In the genomic region with DNA sequence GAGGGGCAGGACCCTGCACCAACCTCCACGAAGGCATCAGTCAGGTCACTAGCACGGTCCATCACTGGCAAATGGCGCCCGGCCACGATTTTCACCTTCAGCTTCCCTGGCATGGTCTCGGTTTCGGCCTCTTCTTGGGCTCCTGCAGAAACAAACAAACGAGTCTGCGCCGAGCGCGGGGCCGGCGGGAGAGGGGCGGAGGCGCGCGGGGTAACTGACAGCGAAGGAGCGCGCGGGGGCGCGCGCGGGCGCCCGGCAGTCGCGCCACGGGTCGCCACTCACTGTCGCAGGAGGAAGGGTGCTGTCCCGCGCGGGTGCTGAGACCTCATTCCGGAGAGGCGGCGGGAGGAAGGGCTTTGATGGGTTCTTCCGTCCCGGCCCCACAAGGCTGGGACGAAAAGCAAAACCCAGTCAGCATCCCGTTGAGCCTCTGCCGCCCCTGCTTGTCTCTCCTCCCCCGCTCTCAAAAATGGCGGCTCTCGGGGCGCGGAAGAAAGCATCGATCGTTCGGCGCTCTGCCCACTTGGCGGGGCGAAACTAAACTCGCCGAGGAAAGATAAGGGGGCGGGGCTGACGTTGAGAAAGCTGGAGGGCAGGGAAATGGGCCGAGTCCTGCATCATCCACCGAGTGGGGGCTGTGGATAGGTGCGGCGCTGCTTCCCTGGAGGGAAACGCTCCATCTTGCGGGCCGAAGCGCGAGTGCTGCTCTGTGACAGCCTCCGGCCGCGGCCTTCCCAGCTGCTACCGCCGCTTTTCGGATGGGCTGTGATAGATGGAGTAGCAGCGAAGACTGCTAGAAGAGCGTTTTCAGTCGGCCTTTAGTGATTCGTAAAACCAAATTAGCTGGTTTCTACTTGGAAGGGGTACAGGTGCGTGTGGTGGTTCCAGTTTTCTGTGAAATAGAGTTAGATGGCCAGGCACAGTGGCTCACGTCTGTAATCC, we compare ENCODE assay signal across 1 cellular context.
A peak's percentile ranks its signal among the peaks of the same experiment; 100 is the strongest.
TF ChIP-seq lines count a peak whose summit lies in the region.

A gene with protein sequence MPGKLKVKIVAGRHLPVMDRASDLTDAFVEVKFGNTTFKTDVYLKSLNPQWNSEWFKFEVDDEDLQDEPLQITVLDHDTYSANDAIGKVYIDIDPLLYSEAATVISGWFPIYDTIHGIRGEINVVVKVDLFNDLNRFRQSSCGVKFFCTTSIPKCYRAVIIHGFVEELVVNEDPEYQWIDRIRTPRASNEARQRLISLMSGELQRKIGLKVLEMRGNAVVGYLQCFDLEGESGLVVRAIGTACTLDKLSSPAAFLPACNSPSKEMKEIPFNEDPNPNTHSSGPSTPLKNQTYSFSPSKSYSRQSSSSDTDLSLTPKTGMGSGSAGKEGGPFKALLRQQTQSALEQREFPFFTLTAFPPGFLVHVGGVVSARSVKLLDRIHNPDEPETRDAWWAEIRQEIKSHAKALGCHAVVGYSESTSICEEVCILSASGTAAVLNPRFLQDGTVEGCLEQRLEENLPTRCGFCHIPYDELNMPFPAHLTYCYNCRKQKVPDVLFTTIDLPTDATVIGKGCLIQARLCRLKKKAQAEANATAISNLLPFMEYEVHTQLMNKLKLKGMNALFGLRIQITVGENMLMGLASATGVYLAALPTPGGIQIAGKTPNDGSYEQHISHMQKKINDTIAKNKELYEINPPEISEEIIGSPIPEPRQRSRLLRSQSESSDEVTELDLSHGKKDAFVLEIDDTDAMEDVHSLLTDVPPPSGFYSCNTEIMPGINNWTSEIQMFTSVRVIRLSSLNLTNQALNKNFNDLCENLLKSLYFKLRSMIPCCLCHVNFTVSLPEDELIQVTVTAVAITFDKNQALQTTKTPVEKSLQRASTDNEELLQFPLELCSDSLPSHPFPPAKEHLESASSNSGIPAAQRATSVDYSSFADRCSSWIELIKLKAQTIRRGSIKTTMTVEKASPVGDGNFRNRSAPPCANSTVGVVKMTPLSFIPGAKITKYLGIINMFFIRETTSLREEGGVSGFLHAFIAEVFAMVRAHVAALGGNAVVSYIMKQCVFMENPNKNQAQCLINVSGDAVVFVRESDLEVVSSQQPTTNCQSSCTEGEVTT (minus strand): TSS at position 505 of the 942 bp plus-strand sequence. CDS start 392 bp downstream, at position 113.

TF ChIP-seq in HCT116, 20 proteins besides CTCF, POLR2A, EP300 and RAD21 (continued from another document):
- TF ChIP-seq, protein P1, sequence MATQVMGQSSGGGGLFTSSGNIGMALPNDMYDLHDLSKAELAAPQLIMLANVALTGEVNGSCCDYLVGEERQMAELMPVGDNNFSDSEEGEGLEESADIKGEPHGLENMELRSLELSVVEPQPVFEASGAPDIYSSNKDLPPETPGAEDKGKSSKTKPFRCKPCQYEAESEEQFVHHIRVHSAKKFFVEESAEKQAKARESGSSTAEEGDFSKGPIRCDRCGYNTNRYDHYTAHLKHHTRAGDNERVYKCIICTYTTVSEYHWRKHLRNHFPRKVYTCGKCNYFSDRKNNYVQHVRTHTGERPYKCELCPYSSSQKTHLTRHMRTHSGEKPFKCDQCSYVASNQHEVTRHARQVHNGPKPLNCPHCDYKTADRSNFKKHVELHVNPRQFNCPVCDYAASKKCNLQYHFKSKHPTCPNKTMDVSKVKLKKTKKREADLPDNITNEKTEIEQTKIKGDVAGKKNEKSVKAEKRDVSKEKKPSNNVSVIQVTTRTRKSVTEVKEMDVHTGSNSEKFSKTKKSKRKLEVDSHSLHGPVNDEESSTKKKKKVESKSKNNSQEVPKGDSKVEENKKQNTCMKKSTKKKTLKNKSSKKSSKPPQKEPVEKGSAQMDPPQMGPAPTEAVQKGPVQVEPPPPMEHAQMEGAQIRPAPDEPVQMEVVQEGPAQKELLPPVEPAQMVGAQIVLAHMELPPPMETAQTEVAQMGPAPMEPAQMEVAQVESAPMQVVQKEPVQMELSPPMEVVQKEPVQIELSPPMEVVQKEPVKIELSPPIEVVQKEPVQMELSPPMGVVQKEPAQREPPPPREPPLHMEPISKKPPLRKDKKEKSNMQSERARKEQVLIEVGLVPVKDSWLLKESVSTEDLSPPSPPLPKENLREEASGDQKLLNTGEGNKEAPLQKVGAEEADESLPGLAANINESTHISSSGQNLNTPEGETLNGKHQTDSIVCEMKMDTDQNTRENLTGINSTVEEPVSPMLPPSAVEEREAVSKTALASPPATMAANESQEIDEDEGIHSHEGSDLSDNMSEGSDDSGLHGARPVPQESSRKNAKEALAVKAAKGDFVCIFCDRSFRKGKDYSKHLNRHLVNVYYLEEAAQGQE (IDR thresholded peaks at IDR 0.05; ENCODE audit: low read depth): no peak
- peak; percentile 98 for TF ChIP-seq CBX3 (IDR thresholded peaks at IDR 0.05; ENCODE audit: low read depth)
- TF ChIP-seq SP1 (IDR thresholded peaks at IDR 0.05; ENCODE audit: low read depth): peak; percentile 81
- TF ChIP-seq EGR1 (IDR thresholded peaks at IDR 0.05; ENCODE audit: low read depth): peak; percentile 93
- TF ChIP-seq ZFX (IDR thresholded peaks at IDR 0.05): no peak; the same call in 1 of the 2 replicates
- peak; percentile 97 for TF ChIP-seq YY1 (IDR thresholded peaks at IDR 0.05; ENCODE audit: extremely low read depth, insufficient replicate concordance, low read depth, low read length)
- TF ChIP-seq, protein P2, sequence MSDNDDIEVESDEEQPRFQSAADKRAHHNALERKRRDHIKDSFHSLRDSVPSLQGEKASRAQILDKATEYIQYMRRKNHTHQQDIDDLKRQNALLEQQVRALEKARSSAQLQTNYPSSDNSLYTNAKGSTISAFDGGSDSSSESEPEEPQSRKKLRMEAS (IDR thresholded peaks at IDR 0.05): peak; percentile 97
- no peak; the same call in 1 of the 2 replicates for TF ChIP-seq SIN3A (IDR thresholded peaks at IDR 0.05; ENCODE audit: low read depth)
- TF ChIP-seq TCF7L2 (IDR thresholded peaks at IDR 0.05; ENCODE audit: borderline replicate concordance, extremely low read depth, insufficient read depth, insufficient read length): peak; percentile 64
- no peak for TF ChIP-seq JUND (IDR thresholded peaks at IDR 0.05)
- TF ChIP-seq, protein P3, sequence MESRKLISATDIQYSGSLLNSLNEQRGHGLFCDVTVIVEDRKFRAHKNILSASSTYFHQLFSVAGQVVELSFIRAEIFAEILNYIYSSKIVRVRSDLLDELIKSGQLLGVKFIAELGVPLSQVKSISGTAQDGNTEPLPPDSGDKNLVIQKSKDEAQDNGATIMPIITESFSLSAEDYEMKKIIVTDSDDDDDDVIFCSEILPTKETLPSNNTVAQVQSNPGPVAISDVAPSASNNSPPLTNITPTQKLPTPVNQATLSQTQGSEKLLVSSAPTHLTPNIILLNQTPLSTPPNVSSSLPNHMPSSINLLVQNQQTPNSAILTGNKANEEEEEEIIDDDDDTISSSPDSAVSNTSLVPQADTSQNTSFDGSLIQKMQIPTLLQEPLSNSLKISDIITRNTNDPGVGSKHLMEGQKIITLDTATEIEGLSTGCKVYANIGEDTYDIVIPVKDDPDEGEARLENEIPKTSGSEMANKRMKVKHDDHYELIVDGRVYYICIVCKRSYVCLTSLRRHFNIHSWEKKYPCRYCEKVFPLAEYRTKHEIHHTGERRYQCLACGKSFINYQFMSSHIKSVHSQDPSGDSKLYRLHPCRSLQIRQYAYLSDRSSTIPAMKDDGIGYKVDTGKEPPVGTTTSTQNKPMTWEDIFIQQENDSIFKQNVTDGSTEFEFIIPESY (IDR thresholded peaks at IDR 0.05; ENCODE audit: extremely low read depth, insufficient replicate concordance, low read length): no peak
- TF ChIP-seq ELF1 (IDR thresholded peaks at IDR 0.05; ENCODE audit: borderline replicate concordance, low read depth): no peak; the same call in 1 of the 2 replicates
- TF ChIP-seq EZH2 (IDR thresholded peaks at IDR 0.05): no peak
- peak; percentile 76 for TF ChIP-seq POLR2AphosphoS5 (IDR thresholded peaks at IDR 0.05; ENCODE audit: low read depth, low read length)
- no peak for TF ChIP-seq FOSL1 (IDR thresholded peaks at IDR 0.05; ENCODE audit: low read depth)
- peak; percentile 96 for TF ChIP-seq SRF (IDR thresholded peaks at IDR 0.05; ENCODE audit: low read depth)
